ENCODE assay signal across 16 cellular contexts in the genomic region with DNA sequence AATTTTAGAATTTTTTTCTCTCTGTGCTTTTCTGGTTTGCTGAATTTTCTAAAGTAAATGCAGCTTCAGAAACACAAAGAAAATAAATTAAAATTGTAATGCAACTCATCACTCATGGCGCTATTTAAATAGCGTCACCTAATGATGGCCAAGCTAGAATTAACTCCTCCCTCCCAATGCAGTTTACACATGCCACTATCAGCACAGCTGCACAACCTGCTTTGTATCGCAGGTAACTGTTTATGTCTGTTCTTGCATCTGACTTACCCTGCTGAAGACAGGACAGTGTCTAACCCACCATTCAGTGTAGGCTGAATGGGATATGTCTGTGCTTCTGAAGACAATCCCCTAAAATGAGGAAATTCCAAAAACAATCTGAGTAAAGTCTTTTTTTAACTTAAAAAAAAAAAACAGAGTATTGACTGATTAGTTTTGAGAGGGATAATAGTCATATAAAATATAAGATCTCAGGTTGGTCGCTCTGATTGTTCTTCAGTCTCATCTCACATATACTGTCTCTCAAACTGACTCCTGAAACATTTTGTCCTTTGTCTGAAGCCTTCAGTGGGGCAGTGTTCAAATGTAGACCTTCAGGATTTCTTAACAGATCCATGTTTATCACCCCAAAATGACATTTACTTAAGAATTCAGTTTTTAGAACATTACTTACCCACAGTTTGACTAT.
A peak's percentile ranks its signal among the peaks of the same experiment; 100 is the strongest.
DNase-seq lines count a peak whose midpoint lies in the region; ATAC-seq lines count a peak whose summit lies in the region.
"Had no signal": no experiment of that assay in that cellular context is flagged by ENCODE, and none has a peak within 500 bp of the region (broad histone marks: within the 10 kb centered on the region; RNA-seq: fewer than 3 reads in every experiment).

No MANE protein-coding gene starts in this region.

- intact Hi-C loops in sciatic nerve (cut with DNase I) (no loop called here), aorta (cut with DNase I) (no loop called here)

- no peak for DNase-seq in activated T-cell treated with anti-CD3 and anti-CD28 coated beads, Interleukin-2, amount 50 U/mL, for 24 hours
- DNase-seq in activated T-cell treated with anti-CD3 and anti-CD28 coated beads for 4 hours (no peak), hepatic stellate cell (ENCODE audit: low spot score) (no peak), sciatic nerve (ENCODE audit: low spot score) (no peak), aorta (no peak)
- no peak for DNase-seq in T-helper 2 cell treated with Interferon-gamma antibody and Interleukin-4, amounts not matched to agents 5 μg/mL and 100 μg/mL, for 36 hours (ENCODE audit: low spot score)
- no peak for DNase-seq in stimulated activated effector memory CD8-positive, alpha-beta T cell treated with anti-CD3 and anti-CD28 coated beads, Interleukin-12 subunit alpha, Interleukin-12 subunit beta, amount 100 ng/mL, for 72 hours (ENCODE audit: low spot score in 2 of 2)
- DNase-seq: activated T-cell treated with anti-CD3 and anti-CD28 coated beads, Interleukin-2, amount 50 U/mL, for 4 hours; effector CD4-positive, alpha-beta T cell; foreskin melanocyte; midbrain; NCI-H2029 treated with DMSO at 0.1 percent for 48 hours; pancreas; stimulated activated CD4-positive, alpha-beta T cell treated with anti-CD3 and anti-CD28 coated beads, Interleukin-12 subunit alpha, Interleukin-12 subunit beta, amount 100 ng/mL, for 4 hours had no signal

- no peaks in the 10 kb centered on the region for H3K4me1 ChIP-seq in aorta (ENCODE audit: control insufficient read depth in 1 of 2, insufficient read depth in 2 of 2, low read length in 2 of 2)
- H3K4me1 ChIP-seq: pancreas, SJSA1 had no signal

- ATAC-seq in HG02763 (IDR thresholded peaks at IDR 0.05; ENCODE audit: unreplicated experiment) (peak; percentile 30), sciatic nerve (no peak), aorta (ENCODE audit: low FRiP score) (no peak)
- ATAC-seq in stimulated activated effector memory CD8-positive, alpha-beta T cell treated with anti-CD3 and anti-CD28 coated beads, Interleukin-12 subunit alpha, Interleukin-12 subunit beta, amount 100 ng/mL, for 72 hours, result peak; percentile 65
- ATAC-seq: activated T-cell treated with anti-CD3 and anti-CD28 coated beads, Interleukin-2, amount 50 U/mL, for 4 hours; pancreas had no signal

- peak overlapping the region; percentile 26 for H3K27ac Mint-ChIP-seq in activated T-cell treated with anti-CD3 and anti-CD28 coated beads, Interleukin-2, amount 50 U/mL, for 24 hours
- peak overlapping the region; percentile 68 for H3K27ac Mint-ChIP-seq in T-helper 2 cell treated with Interferon-gamma antibody and Interleukin-4, amounts not matched to agents 5 μg/mL and 100 μg/mL, for 36 hours
- peak overlapping the region; percentile 90 for H3K27ac Mint-ChIP-seq in stimulated activated effector memory CD8-positive, alpha-beta T cell treated with anti-CD3 and anti-CD28 coated beads, Interleukin-12 subunit alpha, Interleukin-12 subunit beta, amount 100 ng/mL, for 72 hours

- H3K36me3 ChIP-seq in aorta (ENCODE audit: control insufficient read depth in 1 of 2, insufficient read depth in 2 of 2, low read length in 1 of 2), result no peaks in the 10 kb centered on the region
- H3K36me3 ChIP-seq: pancreas, SJSA1 had no signal

- H3K4me1 Mint-ChIP-seq in activated T-cell treated with anti-CD3 and anti-CD28 coated beads, Interleukin-2, amount 50 U/mL, for 24 hours (ENCODE audit: low read depth), result peaks cover 12% of the 10 kb centered on the region
- peaks cover 33% of the 10 kb centered on the region for H3K4me1 Mint-ChIP-seq in T-helper 2 cell treated with Interferon-gamma antibody and Interleukin-4, amounts not matched to agents 5 μg/mL and 100 μg/mL, for 36 hours (ENCODE audit: low read depth)
- H3K4me1 Mint-ChIP-seq in stimulated activated effector memory CD8-positive, alpha-beta T cell treated with anti-CD3 and anti-CD28 coated beads, Interleukin-12 subunit alpha, Interleukin-12 subunit beta, amount 100 ng/mL, for 72 hours, result peaks cover 32% of the 10 kb centered on the region

- WGBS in aorta, 2 donors, result 95 to 97% methylated on average over 4 of the region's 4 CpGs

- no peak overlapping the region for H3K27ac ChIP-seq in aorta (ENCODE audit: low read depth in 1 of 2, low read length in 2 of 2)
- H3K27ac ChIP-seq: pancreas, SJSA1 had no signal

- no peaks in the 10 kb centered on the region for H3K9me3 ChIP-seq in aorta (ENCODE audit: control insufficient read depth, low read length)
- H3K9me3 ChIP-seq: pancreas had no signal

- no peak overlapping the region for H3K4me3 ChIP-seq in aorta (ENCODE audit: low read length in 2 of 2)
- H3K4me3 ChIP-seq: pancreas, SJSA1 had no signal

- H3K27me3 ChIP-seq in aorta (ENCODE audit: control insufficient read depth in 1 of 2, insufficient read depth in 2 of 2, low read length in 1 of 2), result no peaks in the 10 kb centered on the region
- H3K27me3 ChIP-seq: pancreas, SJSA1 had no signal

- no peaks in the 10 kb centered on the region for H3K27me3 Mint-ChIP-seq in activated T-cell treated with anti-CD3 and anti-CD28 coated beads, Interleukin-2, amount 50 U/mL, for 24 hours
- H3K27me3 Mint-ChIP-seq in T-helper 2 cell treated with Interferon-gamma antibody and Interleukin-4, amounts not matched to agents 5 μg/mL and 100 μg/mL, for 36 hours (ENCODE audit: low read depth), result no peaks in the 10 kb centered on the region

- peaks cover 17% of the 10 kb centered on the region for H3K9me3 Mint-ChIP-seq in activated T-cell treated with anti-CD3 and anti-CD28 coated beads, Interleukin-2, amount 50 U/mL, for 24 hours
- peaks cover 24% of the 10 kb centered on the region for H3K9me3 Mint-ChIP-seq in T-helper 2 cell treated with Interferon-gamma antibody and Interleukin-4, amounts not matched to agents 5 μg/mL and 100 μg/mL, for 36 hours
- peaks cover 14% of the 10 kb centered on the region for H3K9me3 Mint-ChIP-seq in stimulated activated effector memory CD8-positive, alpha-beta T cell treated with anti-CD3 and anti-CD28 coated beads, Interleukin-12 subunit alpha, Interleukin-12 subunit beta, amount 100 ng/mL, for 72 hours

- H3K36me3 Mint-ChIP-seq in activated T-cell treated with anti-CD3 and anti-CD28 coated beads, Interleukin-2, amount 50 U/mL, for 24 hours (ENCODE audit: low read depth), result peaks cover 20% of the 10 kb centered on the region
- H3K36me3 Mint-ChIP-seq in T-helper 2 cell treated with Interferon-gamma antibody and Interleukin-4, amounts not matched to agents 5 μg/mL and 100 μg/mL, for 36 hours (ENCODE audit: low read depth), result peaks cover 28% of the 10 kb centered on the region
- peaks cover 16% of the 10 kb centered on the region for H3K36me3 Mint-ChIP-seq in stimulated activated effector memory CD8-positive, alpha-beta T cell treated with anti-CD3 and anti-CD28 coated beads, Interleukin-12 subunit alpha, Interleukin-12 subunit beta, amount 100 ng/mL, for 72 hours

- no peak overlapping the region for H3K4me3 Mint-ChIP-seq in activated T-cell treated with anti-CD3 and anti-CD28 coated beads, Interleukin-2, amount 50 U/mL, for 24 hours
- peak overlapping the region; percentile 47 for H3K4me3 Mint-ChIP-seq in T-helper 2 cell treated with Interferon-gamma antibody and Interleukin-4, amounts not matched to agents 5 μg/mL and 100 μg/mL, for 36 hours
- peak overlapping the region; percentile 33 for H3K4me3 Mint-ChIP-seq in stimulated activated effector memory CD8-positive, alpha-beta T cell treated with anti-CD3 and anti-CD28 coated beads, Interleukin-12 subunit alpha, Interleukin-12 subunit beta, amount 100 ng/mL, for 72 hours
- H3K4me3 Mint-ChIP-seq: activated T-cell treated with anti-CD3 and anti-CD28 coated beads, Interleukin-2, amount 50 U/mL, for 4 hours had no signal

Comparison
In these comparisons a context has a peak if more than half of its experiments do, and no peak if none do; other contexts are left out.
1. H3K27ac Mint-ChIP-seq: peak in every context shown above with its lines; median percentile 90 in stimulated activated effector memory CD8-positive, alpha-beta T cell treated with anti-CD3 and anti-CD28 coated beads, Interleukin-12 subunit alpha, Interleukin-12 subunit beta, amount 100 ng/mL, for 72 hours; 68 in T-helper 2 cell treated with Interferon-gamma antibody and Interleukin-4, amounts not matched to agents 5 μg/mL and 100 μg/mL, for 36 hours; 26 in activated T-cell treated with anti-CD3 and anti-CD28 coated beads, Interleukin-2, amount 50 U/mL, for 24 hours.
2. ATAC-seq: peak in HG02763 (single experiment) and stimulated activated effector memory CD8-positive, alpha-beta T cell treated with anti-CD3 and anti-CD28 coated beads, Interleukin-12 subunit alpha, Interleukin-12 subunit beta, amount 100 ng/mL, for 72 hours (single experiment); none in sciatic nerve (single experiment) and aorta (single experiment).